ENCODE assay signal across 10 cellular contexts in genomic region chr10:128062331-128062730, GRCh38.
DNase-seq lines count a peak whose midpoint lies in the region; ATAC-seq and TF ChIP-seq lines count a peak whose summit lies in the region.
"Had no signal": no experiment of that assay in that cellular context is flagged by ENCODE, and none has a peak within 500 bp of the region (broad histone marks: within the 10 kb centered on the region; RNA-seq: fewer than 3 reads in every experiment).

No MANE protein-coding gene starts in this region.

- H3K4me3 ChIP-seq in OCI-LY3 (ENCODE audit: low read length): peak overlapping the region; percentile 40
- H3K4me3 ChIP-seq: pancreas had no signal

- peaks cover 60% of the 10 kb centered on the region for H3K36me3 ChIP-seq in OCI-LY3 (replicated peaks; ENCODE audit: low read depth, low read length)
- H3K36me3 ChIP-seq: pancreas had no signal

- H3K4me2 ChIP-seq in OCI-LY3 (ENCODE audit: low read length): peak overlapping the region; percentile 50

- ATAC-seq in stimulated activated effector memory CD8-positive, alpha-beta T cell treated with anti-CD3 and anti-CD28 coated beads, Interleukin-12 subunit alpha, Interleukin-12 subunit beta, amount 100 ng/mL, for 72 hours: no peak
- ATAC-seq in GM21381 (IDR thresholded peaks at IDR 0.05; ENCODE audit: unreplicated experiment): no peak
- ATAC-seq: HCT116 had no signal

- H3K27ac ChIP-seq in OCI-LY3 (ENCODE audit: low read length) (peak overlapping the region; percentile 99), epithelial cell of prostate (peak overlapping the region; percentile 97)

- H3K27me3 ChIP-seq in OCI-LY3 (ENCODE audit: low read depth, low read length): no peaks in the 10 kb centered on the region
- H3K27me3 ChIP-seq: pancreas had no signal

- no peaks in the 10 kb centered on the region for H4K20me1 ChIP-seq in OCI-LY3 (ENCODE audit: insufficient read depth, low read length)

- H3K27ac Mint-ChIP-seq in stimulated activated effector memory CD8-positive, alpha-beta T cell treated with anti-CD3 and anti-CD28 coated beads, Interleukin-12 subunit alpha, Interleukin-12 subunit beta, amount 100 ng/mL, for 72 hours: peak overlapping the region; percentile 87

- peak overlapping the region; percentile 81 for H3K9ac ChIP-seq in OCI-LY3 (ENCODE audit: low read length)

- no peak for TF ChIP-seq CTCF in OCI-LY3 (IDR thresholded peaks at IDR 0.05; ENCODE audit: low read depth, low read length)

- H2AFZ ChIP-seq in OCI-LY3 (ENCODE audit: low read depth, low read length): no peak overlapping the region

- H3K9me3 Mint-ChIP-seq in stimulated activated effector memory CD8-positive, alpha-beta T cell treated with anti-CD3 and anti-CD28 coated beads, Interleukin-12 subunit alpha, Interleukin-12 subunit beta, amount 100 ng/mL, for 72 hours: no peaks in the 10 kb centered on the region

- peaks cover 98% of the 10 kb centered on the region for H3K4me1 ChIP-seq in OCI-LY3 (ENCODE audit: low read length)
- H3K4me1 ChIP-seq: pancreas had no signal

- DNase-seq in NOMO-1 (lab: John Stamatoyannopoulos, UW; ENCODE audit: unreplicated experiment in 2 of 2): peak; percentile 7 to 57
- DNase-seq in NOMO-1 treated with dmso at 0.1 percent for 144 hours (lab: John Stamatoyannopoulos, UW; ENCODE audit: unreplicated experiment): no peak
- no peak for DNase-seq in epithelial cell of prostate (ENCODE audit: low read depth, low spot score)
- DNase-seq in stimulated activated effector memory CD8-positive, alpha-beta T cell treated with anti-CD3 and anti-CD28 coated beads, Interleukin-12 subunit alpha, Interleukin-12 subunit beta, amount 100 ng/mL, for 72 hours (ENCODE audit: low spot score in 2 of 2): no peak
- DNase-seq in midbrain (lab: John Stamatoyannopoulos, UW): no peak
- no peak for DNase-seq in HUDEP-2 (lab: John Stamatoyannopoulos, UW; ENCODE audit: unreplicated experiment in 76 of 76)
- DNase-seq: pancreas had no signal

- H3K4me3 Mint-ChIP-seq in stimulated activated effector memory CD8-positive, alpha-beta T cell treated with anti-CD3 and anti-CD28 coated beads, Interleukin-12 subunit alpha, Interleukin-12 subunit beta, amount 100 ng/mL, for 72 hours: peak overlapping the region; percentile 64

- H3K4me1 Mint-ChIP-seq in stimulated activated effector memory CD8-positive, alpha-beta T cell treated with anti-CD3 and anti-CD28 coated beads, Interleukin-12 subunit alpha, Interleukin-12 subunit beta, amount 100 ng/mL, for 72 hours: peaks cover 94% of the 10 kb centered on the region

- no peaks in the 10 kb centered on the region for H3K9me3 ChIP-seq in OCI-LY3 (ENCODE audit: insufficient read depth, low read length)
- H3K9me3 ChIP-seq: pancreas had no signal

- peaks cover 95% of the 10 kb centered on the region for H3K36me3 Mint-ChIP-seq in stimulated activated effector memory CD8-positive, alpha-beta T cell treated with anti-CD3 and anti-CD28 coated beads, Interleukin-12 subunit alpha, Interleukin-12 subunit beta, amount 100 ng/mL, for 72 hours

- peaks cover 15% of the 10 kb centered on the region; the same call in 1 of the 2 replicates for H3K79me2 ChIP-seq in OCI-LY3 (ENCODE audit: low read length)

Comparison
In these comparisons a context has a peak if more than half of its experiments do, and no peak if none do; other contexts are left out.
1. DNase-seq: peak in NOMO-1 (2 of 2); none in NOMO-1 treated with dmso at 0.1 percent for 144 hours (single experiment), epithelial cell of prostate (single experiment), stimulated activated effector memory CD8-positive, alpha-beta T cell treated with anti-CD3 and anti-CD28 coated beads, Interleukin-12 subunit alpha, Interleukin-12 subunit beta, amount 100 ng/mL, for 72 hours (0 of 2), midbrain (single experiment) and HUDEP-2 (0 of 76).